Comparison of ENCODE assay signal across 18 cellular contexts in the genomic region with DNA sequence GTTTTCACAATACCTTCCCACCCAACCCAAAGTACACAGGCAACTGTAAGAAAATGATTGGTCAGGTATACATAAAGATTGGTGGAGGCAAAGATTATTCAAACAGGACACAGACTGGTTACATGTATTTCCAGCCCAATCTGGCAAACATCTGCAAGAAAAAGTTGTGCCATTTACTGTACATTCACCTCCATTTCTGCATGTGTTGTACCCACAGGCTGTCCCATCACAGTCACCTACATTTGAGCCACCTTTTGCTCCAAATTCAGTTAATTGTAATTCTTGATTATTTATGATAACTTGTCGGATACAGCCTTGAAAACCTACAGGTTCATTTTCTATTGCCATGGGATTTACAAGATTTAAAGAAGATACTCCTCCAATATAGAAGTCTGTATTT.
DNase-seq lines count a peak whose midpoint lies in the region; ATAC-seq and FAIRE-seq lines count a peak whose summit lies in the region.
"Had no signal": no experiment of that assay in that cellular context is flagged by ENCODE, and none has a peak within 500 bp of the region (broad histone marks: within the 10 kb centered on the region; RNA-seq: fewer than 3 reads in every experiment).

No MANE protein-coding gene starts in this region.

- peak; percentile 23 for FAIRE-seq in HTR-8/SVneo (lab: Jason Lieb, UNC)
- FAIRE-seq: A549, D721Med, GM12878, GM19239 had no signal

- no peaks in the 10 kb centered on the region for H3K36me3 Mint-ChIP-seq in activated T-cell treated with anti-CD3 and anti-CD28 coated beads, Interleukin-2, amount 50 U/mL, for 72 hours (ENCODE audit: insufficient read depth in 2 of 2)

- no peaks in the 10 kb centered on the region for H3K9me3 Mint-ChIP-seq in activated T-cell treated with anti-CD3 and anti-CD28 coated beads, Interleukin-2, amount 50 U/mL, for 72 hours
- H3K9me3 Mint-ChIP-seq: CD4-positive, alpha-beta T cell; CD8-positive, alpha-beta T cell had no signal

- H3K4me3 Mint-ChIP-seq in activated T-cell treated with anti-CD3 and anti-CD28 coated beads, Interleukin-2, amount 50 U/mL, for 72 hours = no peak overlapping the region
- H3K4me3 Mint-ChIP-seq: B cell; CD4-positive, alpha-beta T cell; CD8-positive, alpha-beta T cell had no signal

- no peaks in the 10 kb centered on the region for H3K4me1 Mint-ChIP-seq in activated T-cell treated with anti-CD3 and anti-CD28 coated beads, Interleukin-2, amount 50 U/mL, for 72 hours (ENCODE audit: low read depth)
- H3K4me1 Mint-ChIP-seq: B cell had no signal

- no peaks in the 10 kb centered on the region for H3K27me3 Mint-ChIP-seq in activated T-cell treated with anti-CD3 and anti-CD28 coated beads, Interleukin-2, amount 50 U/mL, for 72 hours (ENCODE audit: low read depth)
- H3K27me3 Mint-ChIP-seq: B cell; CD4-positive, alpha-beta T cell had no signal

- peak overlapping the region; percentile 18 for H3K27ac Mint-ChIP-seq in activated T-cell treated with anti-CD3 and anti-CD28 coated beads, Interleukin-2, amount 50 U/mL, for 72 hours
- H3K27ac Mint-ChIP-seq: B cell; CD4-positive, alpha-beta T cell; CD8-positive, alpha-beta T cell had no signal

- ATAC-seq in activated T-cell treated with anti-CD3 and anti-CD28 coated beads, Interleukin-2, amount 50 U/mL, for 72 hours (replicated peaks in 1 of 2) = no peak
- ATAC-seq in HG03139 (IDR thresholded peaks at IDR 0.05; ENCODE audit: unreplicated experiment) = no peak
- ATAC-seq: A549; CD8-positive, alpha-beta T cell; GM12878 had no signal

- no peak for DNase-seq in activated T-cell treated with anti-CD3 and anti-CD28 coated beads, Interleukin-2, amount 50 U/mL, for 72 hours
- DNase-seq in activated T-cell treated with anti-CD3 and anti-CD28 coated beads, Interleukin-2, amount 50 U/mL, for 48 hours = no peak
- DNase-seq in HTR-8/SVneo (ENCODE audit: insufficient read length, low spot score) = no peak
- DNase-seq in stimulated activated CD4-positive, alpha-beta T cell treated with anti-CD3 and anti-CD28 coated beads, Interleukin-4, amount 100 ng/mL, for 1 hour = no peak
- DNase-seq: AML-193; Caco-2; Calu3; CD4-positive, alpha-beta T cell; CD8-positive, alpha-beta T cell; DND-41; EL; GDM1 had no signal
